ENCODE assay signal across 8 cellular contexts in the genomic region with DNA sequence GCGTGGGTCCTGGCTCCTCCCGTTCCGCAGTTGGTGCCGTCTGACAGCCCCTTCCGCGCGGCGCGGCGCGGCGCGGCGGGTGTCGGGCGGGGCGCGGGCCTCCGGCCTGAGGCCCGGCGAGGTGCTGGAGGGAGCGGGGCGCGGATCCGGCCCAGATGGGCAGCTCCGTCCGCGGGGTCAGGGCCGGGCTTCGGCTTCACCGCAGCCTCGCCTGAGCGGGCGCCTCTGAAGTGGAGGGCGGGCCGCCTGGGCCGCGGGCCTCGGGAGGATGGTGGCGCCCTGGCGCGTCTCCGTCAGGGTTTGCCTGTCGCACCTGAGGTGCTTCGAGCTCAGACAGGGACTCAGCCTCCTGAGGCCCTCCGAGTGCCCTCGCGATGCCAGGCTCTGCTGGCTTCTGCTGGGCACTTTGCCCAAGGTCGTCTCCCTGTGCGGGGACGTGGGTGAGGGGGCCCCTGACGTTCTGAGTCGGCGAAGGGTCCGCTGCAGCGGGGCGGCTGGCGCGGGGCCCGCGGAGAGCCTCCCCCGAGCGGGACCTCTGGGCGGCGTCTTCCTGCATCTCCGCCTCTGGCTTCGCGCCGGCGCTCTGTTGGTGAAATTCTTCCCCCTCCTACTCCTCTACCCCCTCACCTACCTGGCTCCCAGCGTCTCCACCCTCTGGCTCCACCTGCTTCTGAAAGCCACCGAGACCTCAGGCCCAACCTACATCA. TPM values are rescaled to one million over a fixed set of nuclear protein-coding genes. Genes with fewer than 3 reads are reported as not detected.
DNase-seq lines count a peak whose midpoint lies in the region; ATAC-seq, FAIRE-seq and TF ChIP-seq lines count a peak whose summit lies in the region.

No MANE protein-coding gene starts in this region.

- H3K4me2 ChIP-seq in SU-DHL-6 (ENCODE audit: low read depth, low read length, poor library complexity, severe bottlenecking) = peak overlapping the region; percentile 86

- H3K9me2 ChIP-seq in SU-DHL-6 (replicated peaks; ENCODE audit: insufficient read depth, low read length) = no peaks in the 10 kb centered on the region

- ATAC-seq in GM19324 (IDR thresholded peaks at IDR 0.05; ENCODE audit: low FRiP score, unreplicated experiment) (peak; percentile 57), HG03469 (IDR thresholded peaks at IDR 0.05; ENCODE audit: unreplicated experiment) (peak; percentile 30)

- no peaks in the 10 kb centered on the region for H3K4me1 ChIP-seq in small intestine (ENCODE audit: control insufficient read depth in 2 of 2, insufficient read depth in 1 of 2, low read depth in 1 of 2, low read length in 1 of 2)

- H4K20me1 ChIP-seq in SU-DHL-6 (ENCODE audit: low read depth, low read length) = no peaks in the 10 kb centered on the region

- no peak for TF ChIP-seq CTCF in SU-DHL-6 (IDR thresholded peaks at IDR 0.05; ENCODE audit: insufficient read depth, low read length, poor library complexity, severe bottlenecking)

- H3K36me3 ChIP-seq in SU-DHL-6 (ENCODE audit: low read length) = no peaks in the 10 kb centered on the region
- no peaks in the 10 kb centered on the region for H3K36me3 ChIP-seq in small intestine (ENCODE audit: control insufficient read depth in 2 of 2, insufficient read depth in 2 of 2, low read length in 2 of 2)

- H3K9ac ChIP-seq in SU-DHL-6 (ENCODE audit: low read length) = peak overlapping the region; percentile 95

- H2AFZ ChIP-seq in SU-DHL-6 (ENCODE audit: low read depth, low read length, severe bottlenecking) = peak overlapping the region; percentile 45

- FAIRE-seq in small intestine (lab: Jason Lieb, UNC) = no peak

- peaks cover 5% of the 10 kb centered on the region; the same call in 1 of the 2 replicates for H3K79me2 ChIP-seq in SU-DHL-6 (ENCODE audit: insufficient read depth, low read length)

- 0% methylated on average over 47 to 72 of the region's 72 CpGs for WGBS in small intestine, 3 donors

- H3F3A ChIP-seq in SU-DHL-6 (ENCODE audit: insufficient read depth) = peaks cover 31% of the 10 kb centered on the region

- H3K27me3 ChIP-seq in SU-DHL-6 (ENCODE audit: low read length) = no peaks in the 10 kb centered on the region
- no peaks in the 10 kb centered on the region for H3K27me3 ChIP-seq in small intestine (ENCODE audit: control insufficient read depth in 2 of 2, insufficient read depth in 2 of 2, low read length in 2 of 2)

- DNase-seq in CD1c-positive myeloid dendritic cell (ENCODE audit: extremely low spot score) = peak; percentile 29
- peak; percentile 62 for DNase-seq in small intestine
- no peak for DNase-seq in DMS114 treated with DMSO at 0.1 percent for 48 hours (lab: John Stamatoyannopoulos, UW; ENCODE audit: unreplicated experiment)

- H3K4me3 ChIP-seq in SU-DHL-6 (ENCODE audit: insufficient read depth, low read length, poor library complexity, severe bottlenecking) (peak overlapping the region; percentile 64), iPS-18c (ENCODE audit: insufficient read depth, low read depth, low read length) (peak overlapping the region; percentile 66), small intestine (ENCODE audit: low read depth in 1 of 2, low read length in 2 of 2) (peak overlapping the region; percentile 53 to 88)

- peak overlapping the region; percentile 94 for H3K27ac ChIP-seq in SU-DHL-6 (ENCODE audit: low read depth, low read length)
- H3K27ac ChIP-seq in angular gyrus (ENCODE audit: low read depth, low read length) = peak overlapping the region; percentile 88
- peak overlapping the region; percentile 46 to 77 for H3K27ac ChIP-seq in small intestine (ENCODE audit: low read depth in 1 of 2, low read length in 1 of 2)

- H3K9me3 ChIP-seq in SU-DHL-6 (ENCODE audit: insufficient read depth, low read length) = no peaks in the 10 kb centered on the region
- H3K9me3 ChIP-seq in iPS-18c (ENCODE audit: control insufficient read depth, insufficient read depth, low read length) = no peaks in the 10 kb centered on the region
- H3K9me3 ChIP-seq in small intestine (ENCODE audit: control insufficient read depth, low read depth) = no peaks in the 10 kb centered on the region

RNA-seq across cellular contexts. Expression of gene ADCK2, which starts 0.5 kb away (rescaled TPM):
- 10 to 100 TPM in 1 of 3 donors, 1 to 10 TPM in 2; 7.6 to 20.1 (median 8.7) TPM for polyA plus RNA-seq in small intestine

RNA-seq across cellular contexts. Expression of gene NDUFB2, which starts 23.3 kb away (rescaled TPM):
- 100 to 1,000 TPM; 456 to 779 (median 501) TPM for polyA plus RNA-seq in small intestine

RNA-seq across cellular contexts. Expression of gene DENND2A, which starts 32.6 kb away (rescaled TPM):
- 1 to 10 TPM in 2 of 3 donors, not detected in 1; 3.0 to 5.7 TPM for polyA plus RNA-seq in small intestine
